In genomic region chr11:74636633-74637184, GRCh38 we compare ENCODE assay signal across 12 cellular contexts. TPM values are rescaled to one million over a fixed set of nuclear protein-coding genes. Genes with fewer than 3 reads are reported as not detected.
DNase-seq lines count a peak whose midpoint lies in the region; ATAC-seq and TF ChIP-seq lines count a peak whose summit lies in the region.
"Had no signal": no experiment of that assay in that cellular context is flagged by ENCODE, and none has a peak within 500 bp of the region (broad histone marks: within the 10 kb centered on the region; RNA-seq: fewer than 3 reads in every experiment).

No MANE protein-coding gene starts in this region.

- H3K4me3 ChIP-seq in RWPE2 (ENCODE audit: severe bottlenecking) (no peak overlapping the region), stomach smooth muscle (ENCODE audit: low read length in 2 of 2) (no peak overlapping the region), coronary artery (no peak overlapping the region)

- no peaks in the 10 kb centered on the region for H3K9me3 Mint-ChIP-seq in activated CD8-positive, alpha-beta T cell treated with anti-CD3 and anti-CD28 coated beads for 36 hours
- no peaks in the 10 kb centered on the region for H3K9me3 Mint-ChIP-seq in activated CD8-positive, alpha-beta T cell treated with anti-CD3 and anti-CD28 coated beads, Interleukin-2, amount 10 ng/mL, durations not matched to agents 7 days and 5 days (ENCODE audit: insufficient read depth)
- no peaks in the 10 kb centered on the region for H3K9me3 Mint-ChIP-seq in T-cell
- H3K9me3 Mint-ChIP-seq: CD4-positive, alpha-beta memory T cell had no signal

- H3K4me3 Mint-ChIP-seq in activated CD8-positive, alpha-beta T cell treated with anti-CD3 and anti-CD28 coated beads for 36 hours = no peak overlapping the region
- H3K4me3 Mint-ChIP-seq in activated CD8-positive, alpha-beta T cell treated with anti-CD3 and anti-CD28 coated beads, Interleukin-2, amount 10 ng/mL, durations not matched to agents 7 days and 5 days = no peak overlapping the region
- no peak overlapping the region for H3K4me3 Mint-ChIP-seq in T-cell
- H3K4me3 Mint-ChIP-seq: activated CD8-positive, alpha-beta memory T cell treated with anti-CD3 and anti-CD28 coated beads, Interleukin-2, amount 10 ng/mL, durations not matched to agents 7 days and 5 days; CD4-positive, alpha-beta memory T cell had no signal

- H3K9me3 ChIP-seq in RWPE2 (ENCODE audit: severe bottlenecking) (no peaks in the 10 kb centered on the region), stomach smooth muscle (ENCODE audit: control insufficient read depth in 2 of 2, low read length in 2 of 2) (no peaks in the 10 kb centered on the region)

- H3K27ac Mint-ChIP-seq in activated CD8-positive, alpha-beta T cell treated with anti-CD3 and anti-CD28 coated beads for 36 hours = peak overlapping the region; percentile 51
- H3K27ac Mint-ChIP-seq in activated CD8-positive, alpha-beta T cell treated with anti-CD3 and anti-CD28 coated beads, Interleukin-2, amount 10 ng/mL, durations not matched to agents 7 days and 5 days = no peak overlapping the region
- H3K27ac Mint-ChIP-seq in T-cell = no peak overlapping the region
- H3K27ac Mint-ChIP-seq: activated CD8-positive, alpha-beta memory T cell treated with anti-CD3 and anti-CD28 coated beads, Interleukin-2, amount 10 ng/mL, durations not matched to agents 7 days and 5 days; CD4-positive, alpha-beta memory T cell had no signal

- no peaks in the 10 kb centered on the region for H3K27me3 ChIP-seq in RWPE2 (ENCODE audit: insufficient read depth, poor library complexity, severe bottlenecking)
- H3K27me3 ChIP-seq in stomach smooth muscle (ENCODE audit: control insufficient read depth in 1 of 2, insufficient read depth in 2 of 2, low read length in 2 of 2) = no peaks in the 10 kb centered on the region

- peak; percentile 68 for ATAC-seq in activated CD8-positive, alpha-beta T cell treated with anti-CD3 and anti-CD28 coated beads for 36 hours
- no peak for ATAC-seq in activated CD8-positive, alpha-beta T cell treated with anti-CD3 and anti-CD28 coated beads, Interleukin-2, amount 10 ng/mL, durations not matched to agents 7 days and 5 days
- ATAC-seq in RWPE2 (ENCODE audit: low read depth) (peak; percentile 66), GM18858 (IDR thresholded peaks at IDR 0.05; ENCODE audit: unreplicated experiment) (no peak), T-cell (replicated peaks in 1 of 4) (no peak)
- ATAC-seq: activated CD8-positive, alpha-beta memory T cell treated with anti-CD3 and anti-CD28 coated beads, Interleukin-2, amount 10 ng/mL, durations not matched to agents 7 days and 5 days had no signal

- CTCF ChIA-PET in activated CD8-positive, alpha-beta T cell treated with anti-CD3 and anti-CD28 coated beads for 36 hours (lab: Charles Lee) = interaction anchor here (3.2 kb wide), 1 partner anchor 66 kb away, joined by 7 read pairs; no protein-coding TSS in a partner anchor
- CTCF ChIA-PET in activated CD8-positive, alpha-beta T cell treated with anti-CD3 and anti-CD28 coated beads, Interleukin-2, amount 10 ng/mL, durations not matched to agents 7 days and 5 days (lab: Charles Lee) = no interaction called here
- CTCF ChIA-PET in T-cell (lab: Charles Lee) = interaction anchor here in 1 of 2 donors (0.7 kb wide), 1 partner anchor 15 kb away, joined by 3 read pairs; no protein-coding TSS in a partner anchor

- intact Hi-C loops in activated CD8-positive, alpha-beta T cell treated with anti-CD3 and anti-CD28 coated beads for 36 hours (cut with micrococcal nuclease) = no loop called here

- POLR2A ChIA-PET in activated CD8-positive, alpha-beta T cell treated with anti-CD3 and anti-CD28 coated beads for 36 hours (lab: Charles Lee) = no interaction called here
- POLR2A ChIA-PET in activated CD8-positive, alpha-beta T cell treated with anti-CD3 and anti-CD28 coated beads, Interleukin-2, amount 10 ng/mL, durations not matched to agents 7 days and 5 days (lab: Charles Lee) = no interaction called here
- POLR2A ChIA-PET in T-cell (lab: Charles Lee) = interaction anchor here in 1 of 2 donors (0.6 kb wide), 1 partner anchor 39 kb away, joined by 5 read pairs; no protein-coding TSS in a partner anchor

- H3K27ac ChIP-seq in RWPE2 (ENCODE audit: poor library complexity, severe bottlenecking) (peak overlapping the region; percentile 86), stomach smooth muscle (ENCODE audit: low read length) (peak overlapping the region; percentile 46), coronary artery (no peak overlapping the region)

- peaks cover 67% of the 10 kb centered on the region for H3K36me3 Mint-ChIP-seq in activated CD8-positive, alpha-beta T cell treated with anti-CD3 and anti-CD28 coated beads for 36 hours (ENCODE audit: low read depth)
- H3K36me3 Mint-ChIP-seq in activated CD8-positive, alpha-beta T cell treated with anti-CD3 and anti-CD28 coated beads, Interleukin-2, amount 10 ng/mL, durations not matched to agents 7 days and 5 days (ENCODE audit: low read depth) = peaks cover 76% of the 10 kb centered on the region
- H3K36me3 Mint-ChIP-seq in T-cell = peaks cover 85% of the 10 kb centered on the region

- DNase-seq in activated CD8-positive, alpha-beta T cell treated with anti-CD3 and anti-CD28 coated beads for 36 hours = no peak
- DNase-seq in activated CD8-positive, alpha-beta T cell treated with anti-CD3 and anti-CD28 coated beads, Interleukin-2, amount 10 ng/mL, durations not matched to agents 7 days and 5 days = no peak
- DNase-seq in RWPE2 (ENCODE audit: low spot score) (no peak), fibroblast of peridontal ligament (ENCODE audit: extremely low read depth) (peak; percentile 88), T-cell (no peak), coronary artery (ENCODE audit: low spot score) (no peak)
- DNase-seq: activated CD8-positive, alpha-beta memory T cell treated with anti-CD3 and anti-CD28 coated beads, Interleukin-2, amount 10 ng/mL, durations not matched to agents 7 days and 5 days; CD4-positive, alpha-beta memory T cell; NK-92 treated with Interleukin-12 subunit alpha and Interleukin-12 subunit beta, amount 100 ng/mL, for 24 hours; stimulated activated naive CD4-positive, alpha-beta T cell treated with Interleukin-2 at 50 U/mL for 16 hours had no signal

- peaks cover 15% of the 10 kb centered on the region for H3K4me1 Mint-ChIP-seq in activated CD8-positive, alpha-beta T cell treated with anti-CD3 and anti-CD28 coated beads for 36 hours (ENCODE audit: low read depth)
- peaks cover 7% of the 10 kb centered on the region for H3K4me1 Mint-ChIP-seq in activated CD8-positive, alpha-beta T cell treated with anti-CD3 and anti-CD28 coated beads, Interleukin-2, amount 10 ng/mL, durations not matched to agents 7 days and 5 days (ENCODE audit: low read depth)
- no peaks in the 10 kb centered on the region for H3K4me1 Mint-ChIP-seq in T-cell
- H3K4me1 Mint-ChIP-seq: CD4-positive, alpha-beta memory T cell had no signal

- H3K27me3 Mint-ChIP-seq in activated CD8-positive, alpha-beta T cell treated with anti-CD3 and anti-CD28 coated beads for 36 hours = no peaks in the 10 kb centered on the region
- H3K27me3 Mint-ChIP-seq in activated CD8-positive, alpha-beta T cell treated with anti-CD3 and anti-CD28 coated beads, Interleukin-2, amount 10 ng/mL, durations not matched to agents 7 days and 5 days (ENCODE audit: low read depth) = no peaks in the 10 kb centered on the region
- no peaks in the 10 kb centered on the region for H3K27me3 Mint-ChIP-seq in T-cell
- H3K27me3 Mint-ChIP-seq: activated CD8-positive, alpha-beta memory T cell treated with anti-CD3 and anti-CD28 coated beads, Interleukin-2, amount 10 ng/mL, durations not matched to agents 7 days and 5 days; CD4-positive, alpha-beta memory T cell had no signal

- no peak overlapping the region for H3K9ac ChIP-seq in stomach smooth muscle (ENCODE audit: low read length in 2 of 2)

- TF ChIP-seq CTCF in activated CD8-positive, alpha-beta T cell treated with anti-CD3 and anti-CD28 coated beads for 36 hours (IDR thresholded peaks at IDR 0.05) = no peak
- TF ChIP-seq CTCF in RWPE2 (IDR thresholded peaks at IDR 0.05; ENCODE audit: poor library complexity, severe bottlenecking) = no peak
- no peak for TF ChIP-seq CTCF in coronary artery (IDR thresholded peaks at IDR 0.05)

- H3K4me1 ChIP-seq in RWPE2 (ENCODE audit: insufficient read depth, poor library complexity, severe bottlenecking) = peaks cover 42% of the 10 kb centered on the region
- peaks cover 14% of the 10 kb centered on the region for H3K4me1 ChIP-seq in stomach smooth muscle (ENCODE audit: control insufficient read depth, insufficient read depth, low read length)

- H3K36me3 ChIP-seq in RWPE2 (ENCODE audit: low read depth) (peaks cover 88% of the 10 kb centered on the region), stomach smooth muscle (ENCODE audit: control insufficient read depth in 2 of 2, insufficient read depth in 2 of 2, low read length in 2 of 2) (peaks cover 9 to 10% of the 10 kb centered on the region in 2 donors)

RNA-seq across cellular contexts. Expression of gene POLD3, which starts 44.3 kb away (rescaled TPM):
- 10 to 100 TPM; 56.0 to 67.2 TPM for total RNA-seq in activated CD8-positive, alpha-beta T cell treated with anti-CD3 and anti-CD28 coated beads for 36 hours
- 10 to 100 TPM; 45.4 to 50.4 TPM for total RNA-seq in activated CD8-positive, alpha-beta T cell treated with anti-CD3 and anti-CD28 coated beads, Interleukin-2, amount 10 ng/mL, durations not matched to agents 7 days and 5 days
- 10 to 100 TPM; 10.8 to 16.2 (median 14.3) TPM for total RNA-seq in T-cell

Comparison
In these comparisons a context has a peak if more than half of its experiments do, and no peak if none do; other contexts are left out.
1. ATAC-seq: peak in activated CD8-positive, alpha-beta T cell treated with anti-CD3 and anti-CD28 coated beads for 36 hours (single experiment) and RWPE2 (single experiment); none in activated CD8-positive, alpha-beta T cell treated with anti-CD3 and anti-CD28 coated beads, Interleukin-2, amount 10 ng/mL, durations not matched to agents 7 days and 5 days (single experiment), GM18858 (single experiment) and T-cell (0 of 4).
2. H3K27ac ChIP-seq: peak in RWPE2 (single experiment) and stomach smooth muscle (single experiment); none in coronary artery (0 of 2).